Comparison of ENCODE assay signal across 8 cellular contexts in genomic region chr17:58693208-58693607, GRCh38. TPM values are rescaled to one million over a fixed set of nuclear protein-coding genes. Genes with fewer than 3 reads are reported as not detected.
DNase-seq lines count a peak whose midpoint lies in the region; ATAC-seq, FAIRE-seq and TF ChIP-seq lines count a peak whose summit lies in the region.

No MANE protein-coding gene starts in this region.

- ATAC-seq in K562 (peak; percentile 48), GM19455 (IDR thresholded peaks at IDR 0.05; ENCODE audit: unreplicated experiment) (no peak), GM18517 (IDR thresholded peaks at IDR 0.05; ENCODE audit: unreplicated experiment) (no peak), HG02870 (IDR thresholded peaks at IDR 0.05; ENCODE audit: unreplicated experiment) (no peak)

- no peaks in the 10 kb centered on the region for H3K9me1 ChIP-seq in K562 (ENCODE audit: control insufficient read depth, insufficient read depth, low read length)

- in situ Hi-C loops in K562 (cut with MboI) = no loop called here

- H3K9me3 ChIP-seq in HUES48 (ENCODE audit: control insufficient read depth, insufficient read depth, low read length) (no peaks in the 10 kb centered on the region), K562 (replicated peaks; ENCODE audit: control insufficient read depth, insufficient read depth, low read depth, low read length) (peaks cover 3% of the 10 kb centered on the region), muscle layer of colon (ENCODE audit: low read length) (no peaks in the 10 kb centered on the region)

- no peak for TF ChIP-seq POLR2A in K562 (conservative IDR thresholded peaks at IDR 0.05)

- H3K4me1 ChIP-seq in HUES48 (ENCODE audit: control insufficient read depth, insufficient read depth, low read length) (peaks cover 8% of the 10 kb centered on the region), K562 (replicated peaks in 1 of 2; ENCODE audit: control insufficient read depth in 2 of 2, insufficient read depth in 2 of 2, low read length in 2 of 2) (peaks cover 6% of the 10 kb centered on the region in 2 experiments), muscle layer of colon (ENCODE audit: insufficient read depth, low read length) (peaks cover 17% of the 10 kb centered on the region)

- intact Hi-C loops in K562 (cut with micrococcal nuclease) = no loop called here

- POLR2A ChIA-PET in K562 (lab: Yijun Ruan, JAX) = interaction anchor here (0.7 to 4.5 kb wide), 10 partner anchors 9 to 360 kb away, joined by 3 to 41 read pairs (median 4); no protein-coding TSS in a partner anchor

- DNase-seq in AG09309 (ENCODE audit: low read depth) (no peak), K562 (ENCODE audit: extremely low read depth in 1 of 4, low spot score in 3 of 4) (peak in 1 of 4 experiments; percentile 22), DMS79 (lab: John Stamatoyannopoulos, UW) (no peak)

- no peak for TF ChIP-seq RAD21 in K562 (CRISPR knock-in tag; conservative IDR thresholded peaks at IDR 0.05 in 1 of 2, IDR thresholded peaks at IDR 0.05 in 1 of 2)

- no TSS peak for BruUV-seq in K562 (replicated peaks; lab: Mats Ljungman, UMichigan)

- no peaks in the 10 kb centered on the region for H4K20me1 ChIP-seq in K562 (replicated peaks; ENCODE audit: control insufficient read depth, insufficient read depth, low read length)

- peaks cover 8% of the 10 kb centered on the region; the same call in 1 of the 2 replicates for H3K27me3 ChIP-seq in HUES48 (ENCODE audit: control insufficient read depth, insufficient read depth, low read length)
- H3K27me3 ChIP-seq in K562 (ENCODE audit: control insufficient read depth in 2 of 2, insufficient read depth in 2 of 2, low read length in 2 of 2) = no peaks in the 10 kb centered on the region
- no peaks in the 10 kb centered on the region for H3K27me3 ChIP-seq in muscle layer of colon (ENCODE audit: control insufficient read depth in 1 of 2, insufficient read depth in 2 of 2, low read length in 2 of 2)

- peaks cover 32% of the 10 kb centered on the region for H3K79me2 ChIP-seq in K562 (ENCODE audit: control insufficient read depth, insufficient read depth, low read length)

- H3K36me3 ChIP-seq in HUES48 (ENCODE audit: control insufficient read depth, insufficient read depth, low read length) (peaks cover 4% of the 10 kb centered on the region; the same call in 1 of the 2 replicates), K562 (ENCODE audit: control insufficient read depth, insufficient read depth, low read length) (peaks cover 29% of the 10 kb centered on the region), muscle layer of colon (ENCODE audit: insufficient read depth, low read length) (no peaks in the 10 kb centered on the region)

- H3K27ac ChIP-seq in HUES48 (ENCODE audit: low read depth, low read length) (no peak overlapping the region), K562 (ENCODE audit: extremely low read depth, low read depth, low read length) (peak overlapping the region; percentile 87), muscle layer of colon (ENCODE audit: low read depth, low read length) (peak overlapping the region; percentile 75)

- no peak for TF ChIP-seq CTCF in AG09309 (IDR thresholded peaks at IDR 0.05; ENCODE audit: control insufficient read depth, insufficient read depth, low read depth, low read length, missing control alignments)
- TF ChIP-seq CTCF in K562 (IDR thresholded peaks at IDR 0.05 in 2 of 3, conservative IDR thresholded peaks at IDR 0.05 in 1 of 3; ENCODE audit: insufficient read depth in 2 of 3, low read depth in 1 of 3, low read length in 3 of 3) = no peak

- no peak for TF ChIP-seq EP300 in K562 (IDR thresholded peaks at IDR 0.05; ENCODE audit: low read length)

- H3K9ac ChIP-seq in HUES48 (ENCODE audit: low read depth, low read length) (peak overlapping the region; percentile 72; the same call in 1 of the 2 replicates), K562 (ENCODE audit: insufficient read depth in 1 of 2, low read depth in 2 of 2, low read length in 2 of 2) (peak overlapping the region; percentile 89 to 98), muscle layer of colon (ENCODE audit: low read length) (peak overlapping the region; percentile 87)

- FAIRE-seq in K562 (lab: Jason Lieb, UNC) = no peak

- peak overlapping the region; percentile 99 for H2AFZ ChIP-seq in K562 (ENCODE audit: low read depth, low read length)

- CTCF ChIA-PET in K562 (lab: Yijun Ruan, JAX; ENCODE audit: low intra/inter-chr PET ratio) = no interaction called here

- H3K4me2 ChIP-seq in K562 (ENCODE audit: insufficient read depth, low read length) = peak overlapping the region; percentile 87

- peak overlapping the region; percentile 59 for H3K4me3 ChIP-seq in AG09309 (ENCODE audit: control insufficient read depth, low read depth, low read length)
- peak overlapping the region; percentile 60 for H3K4me3 ChIP-seq in HUES48 (ENCODE audit: low read depth, low read length)
- peak overlapping the region; percentile 52 for H3K4me3 ChIP-seq in K562
- peak overlapping the region in 1 of 2 donors; percentile 97 for H3K4me3 ChIP-seq in muscle layer of colon (ENCODE audit: low read depth in 1 of 2, low read length in 2 of 2)

- WGBS in K562 (ENCODE audit: insufficient coverage, low coverage, missing lambda C conversion rate) = 3% methylated on average over 8 of the region's 8 CpGs

TF ChIP-seq in K562, 482 proteins besides CTCF, POLR2A, EP300 and RAD21 (continues in another document):
- TF ChIP-seq DPF2 (IDR thresholded peaks at IDR 0.05) (no peak), HMBOX1 (IDR thresholded peaks at IDR 0.05) (0 out of 2 replicates have a peak, but pooled peaks have one; percentile 8), UBTF (IDR thresholded peaks at IDR 0.05; ENCODE audit: borderline replicate concordance in 1 of 2, low read depth in 2 of 2, low read length in 2 of 2) (0 out of 4 replicates have a peak, but pooled peaks of 1 of the 2 experiments have one; percentile 0)

RNA-seq across cellular contexts. Expression of gene RAD51C, which starts 0.8 kb away (rescaled TPM):
- 78.3 and 96.4 TPM in 2 replicates for total RNA-seq in K562 (2011; cell fraction: chromatin; rRNA removed; ENCODE audit: low replicate concordance)
- total RNA-seq in K562 (2011; cell fraction: nucleolus; rRNA removed) = 44.3 and 51.4 TPM in 2 replicates
- total RNA-seq in K562 (2011; cell fraction: nucleoplasm; rRNA removed) = 69.1 and 82.0 TPM in 2 replicates
- 66.4 and 103 TPM in 2 replicates for total RNA-seq in K562 (2014; rRNA removed)
- 126 and 145 TPM in 2 replicates for total RNA-seq in K562 (2014; rRNA removed; fragmentation: Illumina TruSeq; extraction: Trizol)
- 96.1 and 106 TPM in 2 replicates for total RNA-seq in K562 (2015; rRNA removed; fragmentation: Illumina TruSeq; extraction: Trizol)
- 93.9 and 96.9 TPM in 2 replicates for total RNA-seq in K562 (2021)
- 107 and 137 TPM in 2 replicates for polyA plus RNA-seq in K562 (2011; rRNA removed)
- 31.3 and 56.4 TPM in 2 replicates for polyA plus RNA-seq in K562 (2011; cell fraction: cytosol; rRNA removed)
- 29.6 and 40.6 TPM in 2 replicates for polyA plus RNA-seq in K562 (2011; cell fraction: nucleus; rRNA removed)
- polyA plus RNA-seq in K562 (2012) = 89.2 and 109 TPM in 2 replicates
- 113 and 135 TPM in 2 replicates for polyA plus RNA-seq in K562 (2014; fragmentation: Illumina TruSeq; extraction: Trizol)
- polyA plus RNA-seq in K562 (2014; fragmentation: Nextera tagmentation; extraction: Ambion mirVana) = 100 to 1,000 TPM; 341 TPM
- 148 and 161 TPM in 2 replicates for polyA plus RNA-seq in K562 (2014; rRNA removed)
- 107 and 123 TPM in 2 replicates for polyA minus RNA-seq in K562 (2011; rRNA and poly(A)+ RNA removed)
- 22.2 and 30.0 TPM in 2 replicates for polyA minus RNA-seq in K562 (2011; cell fraction: cytosol; rRNA and poly(A)+ RNA removed)
- polyA minus RNA-seq in K562 (2011; cell fraction: nucleus; rRNA and poly(A)+ RNA removed) = 33.3 and 62.1 TPM in 2 replicates

RNA-seq across cellular contexts. Expression of gene TEX14, which starts 1.4 kb away (rescaled TPM):
- 0.25 and 0.42 TPM in 2 replicates for total RNA-seq in K562 (2011; cell fraction: chromatin; rRNA removed; ENCODE audit: low replicate concordance)
- 0.13 and 0.17 TPM in 2 replicates for total RNA-seq in K562 (2011; cell fraction: nucleolus; rRNA removed)
- 0.15 and 0.29 TPM in 2 replicates for total RNA-seq in K562 (2011; cell fraction: nucleoplasm; rRNA removed)
- total RNA-seq in K562 (2014; rRNA removed) (0.04 and 0.05 TPM in 2 replicates), K562 (2014; rRNA removed; fragmentation: Illumina TruSeq; extraction: Trizol) (0.06 and 0.11 TPM in 2 replicates), K562 (2015; rRNA removed; fragmentation: Illumina TruSeq; extraction: Trizol) (0.04 TPM in 1 of 2 replicates, not detected in the other), K562 (2021) (0.09 and 0.18 TPM in 2 replicates)
- polyA plus RNA-seq in K562 (2011; rRNA removed) (0.06 and 0.27 TPM in 2 replicates), K562 (2014; fragmentation: Illumina TruSeq; extraction: Trizol) (0.06 and 0.12 TPM in 2 replicates), K562 (2014; fragmentation: Nextera tagmentation; extraction: Ambion mirVana) (under 1 TPM; 0.10 to 0.11 TPM), K562 (2014; rRNA removed) (0.05 TPM in 2 replicates)
- 0.06 and 0.40 TPM in 2 replicates for polyA plus RNA-seq in K562 (2011; cell fraction: cytosol; rRNA removed)
- polyA plus RNA-seq in K562 (2011; cell fraction: nucleus; rRNA removed) = 0.34 and 0.56 TPM in 2 replicates
- 0.10 and 0.12 TPM in 2 replicates for polyA plus RNA-seq in K562 (2012)
- polyA minus RNA-seq in K562 (2011; rRNA and poly(A)+ RNA removed) = 0.07 and 0.24 TPM in 2 replicates
- not detected in 2 replicates for polyA minus RNA-seq in K562 (2011; cell fraction: cytosol; rRNA and poly(A)+ RNA removed)
- polyA minus RNA-seq in K562 (2011; cell fraction: nucleus; rRNA and poly(A)+ RNA removed) = under 0.01 and 0.22 TPM in 2 replicates
